ENCODE assay signal across 8 cellular contexts in the genomic region with DNA sequence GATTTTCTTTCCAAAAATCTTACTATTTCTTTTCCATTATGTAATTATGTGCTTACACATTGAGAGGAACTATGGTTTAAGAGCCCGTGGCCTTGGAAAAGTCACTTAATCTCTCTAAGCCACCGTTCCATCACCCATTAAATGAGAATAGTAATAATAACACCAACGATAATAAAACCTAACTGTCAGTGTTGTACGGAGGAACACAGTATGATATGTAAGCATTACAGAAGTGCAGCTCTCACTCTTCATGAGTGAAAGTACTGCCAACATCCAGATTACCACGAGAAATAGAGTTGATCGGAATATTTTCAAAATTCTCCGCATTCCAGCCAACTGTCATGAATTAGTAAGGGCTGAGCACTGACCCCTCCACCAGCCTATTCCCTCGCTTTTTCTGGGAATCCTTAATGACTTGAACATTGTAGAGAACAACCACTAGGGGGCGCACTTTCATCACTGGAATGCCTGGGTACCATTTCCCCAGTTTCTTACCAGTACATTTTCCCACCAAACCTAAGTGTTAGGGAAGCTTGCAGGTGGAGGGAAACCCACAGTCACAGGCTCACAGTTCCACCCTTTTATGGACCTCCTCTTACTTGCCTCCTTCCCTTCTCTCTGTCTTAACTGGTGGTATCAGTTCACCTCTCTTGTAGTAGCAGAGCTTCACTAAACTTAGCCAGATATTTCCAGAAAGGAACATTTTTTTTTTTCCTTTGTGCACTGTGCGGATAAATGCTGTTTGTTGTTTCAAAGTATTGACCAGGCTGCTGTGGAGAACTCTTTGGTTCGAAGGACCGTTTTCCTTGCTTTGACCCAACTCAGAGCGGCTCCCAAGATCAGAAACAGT. TPM values are rescaled to one million over a fixed set of nuclear protein-coding genes. Genes with fewer than 3 reads are reported as not detected.
A peak's percentile ranks its signal among the peaks of the same experiment; 100 is the strongest.
DNase-seq lines count a peak whose midpoint lies in the region; ATAC-seq and TF ChIP-seq lines count a peak whose summit lies in the region.

No MANE protein-coding gene starts in this region.

- ATAC-seq in activated CD8-positive, alpha-beta memory T cell treated with anti-CD3 and anti-CD28 coated beads, Interleukin-2, amount 10 ng/mL, durations not matched to agents 7 days and 5 days, result no peak
- no peak for ATAC-seq in HG03095 (IDR thresholded peaks at IDR 0.05; ENCODE audit: unreplicated experiment)

- H3K27me3 Mint-ChIP-seq in activated CD8-positive, alpha-beta memory T cell treated with anti-CD3 and anti-CD28 coated beads, Interleukin-2, amount 10 ng/mL, durations not matched to agents 7 days and 5 days, result peaks cover 51% of the 10 kb centered on the region

- no peaks in the 10 kb centered on the region for H3K4me1 ChIP-seq in prostate gland (replicated peaks)

- CTCF ChIA-PET in activated CD8-positive, alpha-beta memory T cell treated with anti-CD3 and anti-CD28 coated beads, Interleukin-2, amount 10 ng/mL, durations not matched to agents 7 days and 5 days (lab: Charles Lee), result interaction anchor here (0.6 to 6.2 kb wide), 17 partner anchors 8 to 172 kb away, joined by 3 to 37 read pairs (median 3); partner anchors contain the start of genes COX15, CUTC and SLC25A28

- H3K9me3 ChIP-seq in prostate gland, result no peaks in the 10 kb centered on the region

- TF ChIP-seq CTCF in AG09319 (IDR thresholded peaks at IDR 0.05; ENCODE audit: low read depth, low read length) (peak; percentile 65), GM12864 (IDR thresholded peaks at IDR 0.05; ENCODE audit: low read depth, low read length, missing control alignments) (peak; percentile 78), prostate gland (IDR thresholded peaks at IDR 0.05) (peak; percentile 37 to 91 (median 64))

- WGBS in prostate gland, result 39% methylated on average over 13 of the region's 13 CpGs

- intact Hi-C loops in prostate gland (cut with DNase I), result no loop called here

- H3K27me3 ChIP-seq in prostate gland (replicated peaks; ENCODE audit: insufficient read depth), result no peaks in the 10 kb centered on the region

- peak; percentile 5 for DNase-seq in AG09319 (ENCODE audit: extremely low read depth, low read depth)
- DNase-seq in GM12864 (ENCODE audit: low read depth), result no peak
- peak; percentile 34 for DNase-seq in NCI-H510A (lab: John Stamatoyannopoulos, UW)
- peak; percentile 56 for DNase-seq in activated CD8-positive, alpha-beta memory T cell treated with anti-CD3 and anti-CD28 coated beads, Interleukin-2, amount 10 ng/mL, durations not matched to agents 7 days and 5 days
- peak; percentile 17 for DNase-seq in fibroblast of the conjunctiva (ENCODE audit: low read depth)
- DNase-seq in prostate gland (ENCODE audit: low spot score), result peak; percentile 36
- no peak for DNase-seq in cerebellar nuclear complex (lab: John Stamatoyannopoulos, UW)

- no peak for TF ChIP-seq POLR2A in prostate gland (IDR thresholded peaks at IDR 0.05)

- H3K27ac Mint-ChIP-seq in activated CD8-positive, alpha-beta memory T cell treated with anti-CD3 and anti-CD28 coated beads, Interleukin-2, amount 10 ng/mL, durations not matched to agents 7 days and 5 days, result no peak overlapping the region

- H3K4me3 ChIP-seq in GM12864 (ENCODE audit: low read depth, low read length), result no peak overlapping the region
- no peak overlapping the region for H3K4me3 ChIP-seq in prostate gland

- H3K4me3 Mint-ChIP-seq in activated CD8-positive, alpha-beta memory T cell treated with anti-CD3 and anti-CD28 coated beads, Interleukin-2, amount 10 ng/mL, durations not matched to agents 7 days and 5 days, result no peak overlapping the region

- no peaks in the 10 kb centered on the region for H3K36me3 ChIP-seq in prostate gland

- peaks cover 11% of the 10 kb centered on the region for H3K4me1 Mint-ChIP-seq in activated CD8-positive, alpha-beta memory T cell treated with anti-CD3 and anti-CD28 coated beads, Interleukin-2, amount 10 ng/mL, durations not matched to agents 7 days and 5 days

- H3K27ac ChIP-seq in prostate gland, result no peak overlapping the region

- H3K9me3 Mint-ChIP-seq in activated CD8-positive, alpha-beta memory T cell treated with anti-CD3 and anti-CD28 coated beads, Interleukin-2, amount 10 ng/mL, durations not matched to agents 7 days and 5 days (ENCODE audit: low read depth), result no peaks in the 10 kb centered on the region

- no peaks in the 10 kb centered on the region for H3K36me3 Mint-ChIP-seq in activated CD8-positive, alpha-beta memory T cell treated with anti-CD3 and anti-CD28 coated beads, Interleukin-2, amount 10 ng/mL, durations not matched to agents 7 days and 5 days

RNA-seq across cellular contexts. Expression of gene NKX2-3, which starts 27.8 kb away (rescaled TPM):
- not detected for total RNA-seq in activated CD8-positive, alpha-beta memory T cell treated with anti-CD3 and anti-CD28 coated beads, Interleukin-2, amount 10 ng/mL, durations not matched to agents 7 days and 5 days
- total RNA-seq in prostate gland, result not detected

RNA-seq across cellular contexts. Expression of gene SLC25A28, which starts 59.7 kb away (rescaled TPM):
- total RNA-seq in activated CD8-positive, alpha-beta memory T cell treated with anti-CD3 and anti-CD28 coated beads, Interleukin-2, amount 10 ng/mL, durations not matched to agents 7 days and 5 days, result 10 to 100 TPM; 60.4 to 89.5 TPM
- total RNA-seq in prostate gland, result 10 to 100 TPM; 16.0 to 50.6 TPM

Comparison
In these comparisons a context has a peak if more than half of its experiments do, and no peak if none do; other contexts are left out.
1. DNase-seq: peak in AG09319 (single experiment), NCI-H510A (single experiment), activated CD8-positive, alpha-beta memory T cell treated with anti-CD3 and anti-CD28 coated beads, Interleukin-2, amount 10 ng/mL, durations not matched to agents 7 days and 5 days (single experiment), fibroblast of the conjunctiva (single experiment) and prostate gland (single experiment); none in GM12864 (single experiment) and cerebellar nuclear complex (0 of 2).
2. Peak in every context shown above with its lines, with median percentiles within 50 percentile points of each other: CTCF ChIP-seq.